Comparison of ENCODE assay signal across 14 cellular contexts in genomic region chr6:30234361-30234760, GRCh38.
"Had no signal": no experiment of that assay in that cellular context is flagged by ENCODE, and none has a peak within 500 bp of the region (broad histone marks: within the 10 kb centered on the region; RNA-seq: fewer than 3 reads in every experiment).

No MANE protein-coding gene starts in this region.

- H3K4me1 ChIP-seq: breast epithelium, foreskin keratinocyte, tibial nerve had no signal

- DNase-seq: activated naive CD4-positive, alpha-beta T cell treated with Interleukin-2 at 50 U/mL for 16 hours; aorta; effector memory CD4-positive, alpha-beta T cell; occipital lobe; stimulated activated CD4-positive, alpha-beta T cell treated with anti-CD3 and anti-CD28 coated beads, Interleukin-15, amount 100 ng/mL, for 24 hours; stimulated activated CD4-positive, alpha-beta T cell treated with anti-CD3 and anti-CD28 coated beads, Interleukin-4, amount 100 ng/mL, for 1 hour; stimulated activated naive CD4-positive, alpha-beta T cell; T-cell; T-helper 9 cell had no signal

- H3K4me3 ChIP-seq: breast epithelium, skin epidermis, tibial nerve had no signal

- ATAC-seq: activated CD4-positive, CD25-positive, alpha-beta regulatory T cell treated with anti-CD3 and anti-CD28 coated beads, Interleukin-2, amount 50 U/mL, for 24 hours; foreskin keratinocyte; T-cell had no signal

- H3K9me3 ChIP-seq: breast epithelium, tibial nerve had no signal

- H3K27ac ChIP-seq: breast epithelium, foreskin keratinocyte, skin epidermis, tibial nerve had no signal

- H3K36me3 ChIP-seq: breast epithelium, tibial nerve had no signal

- H3K27me3 ChIP-seq: breast epithelium, tibial nerve had no signal
